14 cellular contexts compared by ENCODE assay signal in the genomic region with DNA sequence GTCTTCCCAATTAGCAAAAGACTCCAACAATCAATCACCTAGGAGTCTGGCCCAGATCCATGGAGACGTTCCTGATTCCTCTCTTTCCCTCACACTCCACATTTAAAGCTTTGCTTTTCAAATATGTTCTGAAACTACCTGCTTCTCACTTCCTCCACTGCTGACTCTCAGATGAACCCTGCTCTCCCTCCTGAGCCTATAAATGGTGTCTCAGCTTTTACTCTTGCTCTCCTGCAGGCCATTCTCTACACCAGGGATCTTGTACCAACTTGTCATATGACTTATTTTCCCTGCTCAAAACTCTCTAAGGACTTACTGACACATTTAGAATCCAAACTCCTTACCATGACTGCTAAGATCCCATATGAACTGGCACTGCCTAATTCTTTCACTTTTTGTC.
DNase-seq lines count a peak whose midpoint lies in the region; ATAC-seq lines count a peak whose summit lies in the region.
"Had no signal": no experiment of that assay in that cellular context is flagged by ENCODE, and none has a peak within 500 bp of the region (broad histone marks: within the 10 kb centered on the region; RNA-seq: fewer than 3 reads in every experiment).

No MANE protein-coding gene starts in this region.

- H3K4me1 ChIP-seq in GM23248 (ENCODE audit: insufficient read depth): peaks cover 18% of the 10 kb centered on the region
- H3K4me1 ChIP-seq in mesendoderm (ENCODE audit: control insufficient read depth, low read depth, low read length): peaks cover 4% of the 10 kb centered on the region

- no peak overlapping the region for H3K23ac ChIP-seq in mesendoderm (ENCODE audit: low read length)

- H3K4me2 ChIP-seq in GM23248 (ENCODE audit: unreplicated experiment): no peak overlapping the region
- no peak overlapping the region for H3K4me2 ChIP-seq in mesendoderm (ENCODE audit: low read length)

- DNase-seq in GM23248 (no peak), mesendoderm (no peak), NCI-H524 treated with DMSO at 0.1 percent for 48 hours (lab: John Stamatoyannopoulos, UW) (no peak), NCI-H2171 (lab: John Stamatoyannopoulos, UW) (no peak), NCI-H446 treated with DMSO at 0.1 percent for 48 hours (lab: John Stamatoyannopoulos, UW) (no peak)
- DNase-seq: DND-41, kidney, NCI-H1436, SIG-M5 had no signal

- no peak overlapping the region for H3K18ac ChIP-seq in mesendoderm (ENCODE audit: low read length)

- no peak overlapping the region for H3K4ac ChIP-seq in mesendoderm (ENCODE audit: low read depth, low read length)

- H3F3A ChIP-seq in GM23248 (ENCODE audit: insufficient read depth): peaks cover 18% of the 10 kb centered on the region

- no peak overlapping the region for H2BK5ac ChIP-seq in mesendoderm (ENCODE audit: low read length)

- H3K27ac ChIP-seq in GM23248 (no peak overlapping the region), mesendoderm (ENCODE audit: low read depth, low read length) (no peak overlapping the region)
- H3K27ac ChIP-seq: HL-60, neutrophil, thoracic aorta had no signal

- H3K56ac ChIP-seq in mesendoderm (ENCODE audit: low read length): peak overlapping the region; percentile 42

- H3K27me3 ChIP-seq in GM23248 (replicated peaks; ENCODE audit: insufficient read depth): no peaks in the 10 kb centered on the region
- H3K27me3 ChIP-seq in mesendoderm (ENCODE audit: insufficient read depth, low read length, poor library complexity): no peaks in the 10 kb centered on the region

- H2AK5ac ChIP-seq in mesendoderm (ENCODE audit: low read length): no peak overlapping the region

- H3K79me2 ChIP-seq in GM23248 (ENCODE audit: insufficient read depth) (no peaks in the 10 kb centered on the region), mesendoderm (ENCODE audit: control insufficient read depth, insufficient read depth, low read length) (no peaks in the 10 kb centered on the region)

- ATAC-seq in GM19025 (IDR thresholded peaks at IDR 0.05; ENCODE audit: low read depth, unreplicated experiment) (peak; percentile 39), HG03354 (IDR thresholded peaks at IDR 0.05; ENCODE audit: poor library complexity, severe bottlenecking, unreplicated experiment) (peak; percentile 66)

- no peaks in the 10 kb centered on the region for H3K79me1 ChIP-seq in mesendoderm (ENCODE audit: low read length)

- peak overlapping the region; percentile 64; the same call in 1 of the 2 replicates for H2AFZ ChIP-seq in GM23248

- H2BK120ac ChIP-seq in mesendoderm (ENCODE audit: low read depth, low read length): no peak overlapping the region

- H3K9ac ChIP-seq in GM23248 (no peak overlapping the region), mesendoderm (ENCODE audit: low read length) (no peak overlapping the region)

- H3K4me3 ChIP-seq in GM23248 (no peak overlapping the region), mesendoderm (ENCODE audit: low read length) (no peak overlapping the region)
- H3K4me3 ChIP-seq: thoracic aorta had no signal

- no peaks in the 10 kb centered on the region for H3K36me3 ChIP-seq in GM23248 (ENCODE audit: low read depth)
- H3K36me3 ChIP-seq in mesendoderm (ENCODE audit: control insufficient read depth, insufficient read depth, low read length): no peaks in the 10 kb centered on the region
- H3K36me3 ChIP-seq: neutrophil, thoracic aorta had no signal

- no peak overlapping the region for H4K5ac ChIP-seq in mesendoderm (ENCODE audit: low read length)

- H4K8ac ChIP-seq in mesendoderm (ENCODE audit: low read depth, low read length): no peak overlapping the region

- H2BK15ac ChIP-seq in mesendoderm (replicated peaks; ENCODE audit: low read depth): no peak overlapping the region

- no peaks in the 10 kb centered on the region for H4K20me1 ChIP-seq in GM23248 (ENCODE audit: insufficient read depth)

- H3K9me2 ChIP-seq in GM23248 (ENCODE audit: insufficient read depth): no peaks in the 10 kb centered on the region

- H3K9me3 ChIP-seq in GM23248 (ENCODE audit: low read depth): no peaks in the 10 kb centered on the region
- H3K9me3 ChIP-seq: neutrophil, thoracic aorta had no signal

- WGBS in GM23248 (ENCODE audit: low coverage in 1 of 2, low lambda C conversion rate in 2 of 2, missing lambda C conversion rate in 2 of 2), 2 experiments: 42 to 81% methylated on average over 1 of the region's 1 CpG
- WGBS in mesendoderm (ENCODE audit: extremely low coverage, insufficient coverage, low lambda C conversion rate): no CpG with 5 or more reads among the region's 1 CpG

- in situ Hi-C loops in GM23248 (cut with MboI): no loop called here
